In genomic region chr12:6552140-6552551, GRCh38 we compare ENCODE assay signal across 10 cellular contexts. TPM values are rescaled to one million over a fixed set of nuclear protein-coding genes. Genes with fewer than 3 reads are reported as not detected.
DNase-seq lines count a peak whose midpoint lies in the region; FAIRE-seq and TF ChIP-seq lines count a peak whose summit lies in the region.
"Had no signal": no experiment of that assay in that cellular context is flagged by ENCODE, and none has a peak within 500 bp of the region (broad histone marks: within the 10 kb centered on the region; RNA-seq: fewer than 3 reads in every experiment).

No MANE protein-coding gene starts in this region.

- no peaks in the 10 kb centered on the region for H3K27me3 ChIP-seq in fibroblast of lung (ENCODE audit: control insufficient read depth, insufficient read depth, low read length)

- TF ChIP-seq CTCF in AG10803 (conservative IDR thresholded peaks at IDR 0.05; ENCODE audit: low read length): no peak
- TF ChIP-seq CTCF in fibroblast of lung (conservative IDR thresholded peaks at IDR 0.05 in 1 of 2, IDR thresholded peaks at IDR 0.05 in 1 of 2; ENCODE audit: low read depth in 1 of 2, low read length in 2 of 2): no peak

- peak overlapping the region; percentile 97 for H3K4me2 ChIP-seq in fibroblast of lung (ENCODE audit: extremely low read depth, insufficient read depth, low read length)

- DNase-seq in AG10803 (ENCODE audit: low read depth) (peak; percentile 52), RCC 7860 (ENCODE audit: low spot score) (peak; percentile 47), fibroblast of lung (ENCODE audit: low read depth in 2 of 2) (peak in 1 of 2 donors; percentile 47), occipital lobe (lab: John Stamatoyannopoulos, UW) (peak; percentile 31), 8988T (no peak), DMS53 (lab: John Stamatoyannopoulos, UW) (no peak), NCI-H526 (lab: John Stamatoyannopoulos, UW) (no peak)
- no peak for DNase-seq in stimulated activated CD4-positive, alpha-beta T cell treated with anti-CD3 and anti-CD28 coated beads, Interleukin-15, amount 100 ng/mL, for 24 hours
- DNase-seq: activated CD4-positive, alpha-beta memory T cell treated with anti-CD3 and anti-CD28 coated beads for 36 hours; NCI-H146 had no signal

- H3K9ac ChIP-seq in fibroblast of lung (ENCODE audit: insufficient read depth, low read length): peak overlapping the region; percentile 65

- H4K20me1 ChIP-seq in fibroblast of lung (ENCODE audit: control insufficient read depth, extremely low read depth, insufficient read depth, low read length): no peaks in the 10 kb centered on the region

- no peak for FAIRE-seq in RCC 7860 (lab: Jason Lieb, UNC)

- H2AFZ ChIP-seq in fibroblast of lung (ENCODE audit: low read length): no peak overlapping the region

- peak overlapping the region; percentile 97 for H3K27ac ChIP-seq in fibroblast of lung (ENCODE audit: insufficient read depth, low read length)

- peaks cover 70% of the 10 kb centered on the region for H3K79me2 ChIP-seq in fibroblast of lung (ENCODE audit: control insufficient read depth, insufficient read depth, low read length)

- peaks cover 16% of the 10 kb centered on the region for H3K36me3 ChIP-seq in fibroblast of lung (ENCODE audit: control insufficient read depth, insufficient read depth, low read length)

- H3K9me3 ChIP-seq in fibroblast of lung (ENCODE audit: control insufficient read depth, insufficient read depth, low read depth, low read length): no peaks in the 10 kb centered on the region

- H3K4me1 ChIP-seq in fibroblast of lung (ENCODE audit: control insufficient read depth, extremely low read depth, insufficient read depth, low read length): peaks cover 50% of the 10 kb centered on the region

- H3K4me3 ChIP-seq in AG10803 (ENCODE audit: low read length) (peak overlapping the region; percentile 49), fibroblast of lung (replicated peaks in 1 of 4; ENCODE audit: control extremely low read depth in 1 of 4, insufficient read depth in 1 of 4, low read depth in 3 of 4, low read length in 4 of 4) (peak overlapping the region in 3 of 4 experiments; percentile 4 to 89 (median 8))

RNA-seq across cellular contexts. Expression of gene IFFO1, which starts 3.7 kb away (rescaled TPM):
- total RNA-seq in fibroblast of lung (8.2 and 16.8 TPM in 2 replicates), occipital lobe (4.4 TPM)
- 21.7 and 26.9 TPM in 2 replicates for polyA plus RNA-seq in fibroblast of lung
- polyA plus RNA-seq in fibroblast of lung (2012): 23.6 and 25.6 TPM in 2 replicates
- 18.8 and 22.0 TPM in 2 replicates for polyA minus RNA-seq in fibroblast of lung (ENCODE audit: low replicate concordance)

RNA-seq across cellular contexts. Expression of gene NOP2, which starts 15.9 kb away (rescaled TPM):
- total RNA-seq in fibroblast of lung: 11.7 and 13.9 TPM in 2 replicates
- polyA plus RNA-seq in fibroblast of lung: 26.1 and 47.8 TPM in 2 replicates
- 18.6 and 34.5 TPM in 2 replicates for polyA plus RNA-seq in fibroblast of lung (2012)
- polyA minus RNA-seq in fibroblast of lung (ENCODE audit: low replicate concordance): 77.1 and 94.1 TPM in 2 replicates
- total RNA-seq in occipital lobe: 10.8 TPM

RNA-seq across cellular contexts. Expression of gene GAPDH, which starts 17.8 kb away (rescaled TPM):
- total RNA-seq in fibroblast of lung (4,386 and 6,255 TPM in 2 replicates), occipital lobe (1,311 TPM)
- 8,983 and 11,838 TPM in 2 replicates for polyA plus RNA-seq in fibroblast of lung
- 8,065 and 9,561 TPM in 2 replicates for polyA plus RNA-seq in fibroblast of lung (2012)
- polyA minus RNA-seq in fibroblast of lung (ENCODE audit: low replicate concordance): 22,076 and 22,226 TPM in 2 replicates

RNA-seq across cellular contexts. Expression of gene CHD4, which starts 55.0 kb away (rescaled TPM):
- total RNA-seq in fibroblast of lung (241 and 256 TPM in 2 replicates), occipital lobe (149 TPM)
- polyA plus RNA-seq in fibroblast of lung: 76.1 and 96.0 TPM in 2 replicates
- polyA plus RNA-seq in fibroblast of lung (2012): 118 and 120 TPM in 2 replicates
- polyA minus RNA-seq in fibroblast of lung (ENCODE audit: low replicate concordance): 323 and 390 TPM in 2 replicates

RNA-seq across cellular contexts. Expression of gene NCAPD2, which starts 58.2 kb away (rescaled TPM):
- total RNA-seq in fibroblast of lung (18.7 and 42.3 TPM in 2 replicates), occipital lobe (9.0 TPM)
- polyA plus RNA-seq in fibroblast of lung: 17.2 and 50.9 TPM in 2 replicates
- polyA plus RNA-seq in fibroblast of lung (2012): 16.7 and 45.5 TPM in 2 replicates
- polyA minus RNA-seq in fibroblast of lung (ENCODE audit: low replicate concordance): 32.1 and 176 TPM in 2 replicates

Comparison
In these comparisons a context has a peak if more than half of its experiments do, and no peak if none do; other contexts are left out.
1. DNase-seq: peak in AG10803 (single experiment), RCC 7860 (single experiment) and occipital lobe (single experiment); none in stimulated activated CD4-positive, alpha-beta T cell treated with anti-CD3 and anti-CD28 coated beads, Interleukin-15, amount 100 ng/mL, for 24 hours (single experiment), 8988T (single experiment), DMS53 (single experiment) and NCI-H526 (0 of 2).